In genomic region chr17:47618416-47618815, GRCh38 we compare ENCODE assay signal across 11 cellular contexts. TPM values are rescaled to one million over a fixed set of nuclear protein-coding genes. Genes with fewer than 3 reads are reported as not detected.
DNase-seq lines count a peak whose midpoint lies in the region; ATAC-seq and TF ChIP-seq lines count a peak whose summit lies in the region.
"Had no signal": no experiment of that assay in that cellular context is flagged by ENCODE, and none has a peak within 500 bp of the region (broad histone marks: within the 10 kb centered on the region; RNA-seq: fewer than 3 reads in every experiment).

No MANE protein-coding gene starts in this region.

- H3K4me1 Mint-ChIP-seq in activated CD4-positive, alpha-beta T cell treated with anti-CD3 and anti-CD28 coated beads, Interleukin-2, amount 10 ng/mL, durations not matched to agents 24 days and 14 days: peaks cover 20% of the 10 kb centered on the region

- no peak overlapping the region for H3K4me3 ChIP-seq in epithelial cell of proximal tubule (ENCODE audit: low read depth, low read length)
- H3K4me3 ChIP-seq in smooth muscle cell: no peak overlapping the region

- H4K20me1 ChIP-seq in smooth muscle cell (ENCODE audit: low read depth): peaks cover 13% of the 10 kb centered on the region

- H3K4me2 ChIP-seq in smooth muscle cell: no peak overlapping the region

- H3K4me3 Mint-ChIP-seq in activated CD4-positive, alpha-beta T cell treated with anti-CD3 and anti-CD28 coated beads, Interleukin-2, amount 10 ng/mL, durations not matched to agents 24 days and 14 days: no peak overlapping the region
- H3K4me3 Mint-ChIP-seq: CD4-positive, alpha-beta T cell had no signal

- H3K27ac ChIP-seq in smooth muscle cell (ENCODE audit: low read depth): peak overlapping the region; percentile 9

- no peaks in the 10 kb centered on the region for H3K27me3 ChIP-seq in smooth muscle cell (ENCODE audit: low read depth)

- H3K9me3 ChIP-seq in smooth muscle cell (replicated peaks; ENCODE audit: low read depth): no peaks in the 10 kb centered on the region

- no peaks in the 10 kb centered on the region for H3K27me3 Mint-ChIP-seq in activated CD4-positive, alpha-beta T cell treated with anti-CD3 and anti-CD28 coated beads, Interleukin-2, amount 10 ng/mL, durations not matched to agents 24 days and 14 days
- H3K27me3 Mint-ChIP-seq: CD4-positive, alpha-beta T cell; naive B cell had no signal

- no peaks in the 10 kb centered on the region for H3K79me2 ChIP-seq in smooth muscle cell (ENCODE audit: low read depth)

- H3K36me3 Mint-ChIP-seq in activated CD4-positive, alpha-beta T cell treated with anti-CD3 and anti-CD28 coated beads, Interleukin-2, amount 10 ng/mL, durations not matched to agents 24 days and 14 days (ENCODE audit: low read depth): peaks cover 55% of the 10 kb centered on the region

- peak; percentile 37 for TF ChIP-seq CTCF in epithelial cell of proximal tubule (conservative IDR thresholded peaks at IDR 0.05; ENCODE audit: low read depth, low read length)
- TF ChIP-seq CTCF in smooth muscle cell (IDR thresholded peaks at IDR 0.05; ENCODE audit: borderline replicate concordance, insufficient read depth, poor library complexity, severe bottlenecking): peak; percentile 22

- ATAC-seq in GM19328 (IDR thresholded peaks at IDR 0.05; ENCODE audit: unreplicated experiment) (no peak), HG03354 (IDR thresholded peaks at IDR 0.05; ENCODE audit: poor library complexity, severe bottlenecking, unreplicated experiment) (no peak)

- no peak overlapping the region for H3K9ac ChIP-seq in smooth muscle cell (ENCODE audit: low read depth)

- peak overlapping the region; percentile 61 for H3K27ac Mint-ChIP-seq in activated CD4-positive, alpha-beta T cell treated with anti-CD3 and anti-CD28 coated beads, Interleukin-2, amount 10 ng/mL, durations not matched to agents 24 days and 14 days
- H3K27ac Mint-ChIP-seq: CD4-positive, alpha-beta T cell had no signal

- no peak overlapping the region for H2AFZ ChIP-seq in smooth muscle cell (ENCODE audit: low read depth)

- H3F3A ChIP-seq in smooth muscle cell (ENCODE audit: low read depth): peaks cover 34% of the 10 kb centered on the region

- DNase-seq in activated CD4-positive, alpha-beta T cell treated with anti-CD3 and anti-CD28 coated beads, Interleukin-2, amount 10 ng/mL, durations not matched to agents 24 days and 14 days: no peak
- no peak for DNase-seq in activated CD4-positive, alpha-beta T cell treated with anti-CD3 and anti-CD28 coated beads, Interleukin-2, amount 50 U/mL, for 1 hour
- DNase-seq in NCI-H69 (lab: John Stamatoyannopoulos, UW): peak; percentile 12
- DNase-seq in epithelial cell of proximal tubule (ENCODE audit: low read depth): no peak
- DNase-seq in smooth muscle cell (lab: John Stamatoyannopoulos, UW; ENCODE audit: unreplicated experiment): no peak
- no peak for DNase-seq in OCI-M1 (lab: John Stamatoyannopoulos, UW)
- DNase-seq: CD4-positive, alpha-beta T cell; naive B cell; NCI-H1417 treated with DMSO at 0.1 percent for 48 hours had no signal

- intact Hi-C loops in activated CD4-positive, alpha-beta T cell treated with anti-CD3 and anti-CD28 coated beads, Interleukin-2, amount 10 ng/mL, durations not matched to agents 24 days and 14 days (cut with micrococcal nuclease): loop anchor here (5.0 kb wide), 3 partner anchors 116 to 391 kb away; no protein-coding TSS in a partner anchor

- H3K36me3 ChIP-seq in smooth muscle cell (ENCODE audit: low read depth): peaks cover 10% of the 10 kb centered on the region

- no peaks in the 10 kb centered on the region for H3K9me3 Mint-ChIP-seq in activated CD4-positive, alpha-beta T cell treated with anti-CD3 and anti-CD28 coated beads, Interleukin-2, amount 10 ng/mL, durations not matched to agents 24 days and 14 days
- H3K9me3 Mint-ChIP-seq: CD4-positive, alpha-beta T cell; naive B cell had no signal

- peaks cover 15% of the 10 kb centered on the region for H3K4me1 ChIP-seq in smooth muscle cell (ENCODE audit: low read depth)

- 67% methylated on average over 4 of the region's 4 CpGs for WGBS in smooth muscle cell (ENCODE audit: low lambda C conversion rate)

RNA-seq across cellular contexts. Expression of gene KPNB1, which starts 31.3 kb away (rescaled TPM):
- total RNA-seq in activated CD4-positive, alpha-beta T cell treated with anti-CD3 and anti-CD28 coated beads, Interleukin-2, amount 10 ng/mL, durations not matched to agents 24 days and 14 days: 727 and 736 TPM in 2 replicates
- total RNA-seq in epithelial cell of proximal tubule (392 and 428 TPM in 2 replicates), smooth muscle cell (242 and 245 TPM in 2 replicates)
- polyA plus RNA-seq in smooth muscle cell: 78.8 and 83.0 TPM in 2 replicates
